1 cellular context compared by ENCODE assay signal in genomic region chr14:63361790-63362189, GRCh38.
TF ChIP-seq lines count a peak whose summit lies in the region.

No MANE protein-coding gene starts in this region.

TF ChIP-seq in HCT116, 20 proteins besides CTCF, POLR2A, EP300 and RAD21 (continued from another document):
- TF ChIP-seq REST (IDR thresholded peaks at IDR 0.05; ENCODE audit: low read depth) (no peak), ZBTB33 (IDR thresholded peaks at IDR 0.05; ENCODE audit: extremely low read depth, insufficient replicate concordance, low read length) (no peak), EZH2 (IDR thresholded peaks at IDR 0.05) (no peak)
